11 cellular contexts compared by ENCODE assay signal in the genomic region with DNA sequence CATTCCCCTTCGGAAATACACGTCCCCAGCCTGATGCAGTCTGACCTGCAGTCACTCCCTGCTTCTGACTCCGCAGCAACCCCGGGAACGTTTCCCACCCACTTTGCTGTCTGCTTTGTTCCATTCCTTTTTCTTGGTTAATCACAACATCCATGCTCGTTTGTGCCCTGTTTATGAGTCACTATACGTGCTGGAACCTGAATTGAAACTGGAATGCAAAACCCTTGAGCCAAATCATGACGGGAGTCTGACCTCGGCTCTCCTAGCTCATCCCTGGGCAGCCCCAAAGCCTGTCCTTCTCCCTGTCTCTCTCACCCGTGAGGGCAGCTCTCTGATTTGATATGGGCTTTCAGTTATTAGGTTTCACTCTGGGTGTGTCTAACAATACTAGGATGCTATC. TPM values are rescaled to one million over a fixed set of nuclear protein-coding genes. Genes with fewer than 3 reads are reported as not detected.
DNase-seq lines count a peak whose midpoint lies in the region; ATAC-seq and TF ChIP-seq lines count a peak whose summit lies in the region.
"Had no signal": no experiment of that assay in that cellular context is flagged by ENCODE, and none has a peak within 500 bp of the region (broad histone marks: within the 10 kb centered on the region; RNA-seq: fewer than 3 reads in every experiment).

No MANE protein-coding gene starts in this region.

- no peak for TF ChIP-seq POLR2A in erythroblast (IDR thresholded peaks at IDR 0.05; ENCODE audit: low read length)

- intact Hi-C loops in left cardiac atrium (cut with DNase I): no loop called here

- DNase-seq in A172 (ENCODE audit: low spot score): peak; percentile 6
- peak; percentile 62 for DNase-seq in LHCN-M2 (ENCODE audit: low read depth)
- DNase-seq in cerebellum (ENCODE audit: low spot score): peak; percentile 17
- DNase-seq in kidney tubule cell (ENCODE audit: low spot score): peak; percentile 55
- no peak for DNase-seq in left cardiac atrium
- no peak for DNase-seq in erythroblast (lab: John Stamatoyannopoulos, UW)
- no peak for DNase-seq in GM19240 (ENCODE audit: insufficient read length, low spot score)
- DNase-seq: DMS79, naive B cell, upper lobe of left lung had no signal

- ATAC-seq in left cardiac atrium (no peak), GM19324 (IDR thresholded peaks at IDR 0.05; ENCODE audit: low FRiP score, unreplicated experiment) (no peak)

RNA-seq across cellular contexts. Expression of a gene that starts 57.1 kb away (rescaled TPM):
- total RNA-seq in A172 (2014; rRNA removed; shearing (Covaris generic)): 0.84 and 0.95 TPM in 2 replicates
- 0.51 and 0.63 TPM in 2 replicates for total RNA-seq in LHCN-M2 (2014; rRNA removed)
- 0.34 TPM for polyA plus RNA-seq in LHCN-M2 (2012)
- total RNA-seq in cerebellum: 80.7 TPM
- total RNA-seq in left cardiac atrium: 10 to 100 TPM; 11.0 to 11.8 TPM

Comparison
In these comparisons a context has a peak if more than half of its experiments do, and no peak if none do; other contexts are left out.
1. DNase-seq: peak in A172 (single experiment), LHCN-M2 (single experiment), cerebellum (single experiment) and kidney tubule cell (single experiment); none in left cardiac atrium (single experiment), erythroblast (0 of 2) and GM19240 (single experiment).